In the genomic region with DNA sequence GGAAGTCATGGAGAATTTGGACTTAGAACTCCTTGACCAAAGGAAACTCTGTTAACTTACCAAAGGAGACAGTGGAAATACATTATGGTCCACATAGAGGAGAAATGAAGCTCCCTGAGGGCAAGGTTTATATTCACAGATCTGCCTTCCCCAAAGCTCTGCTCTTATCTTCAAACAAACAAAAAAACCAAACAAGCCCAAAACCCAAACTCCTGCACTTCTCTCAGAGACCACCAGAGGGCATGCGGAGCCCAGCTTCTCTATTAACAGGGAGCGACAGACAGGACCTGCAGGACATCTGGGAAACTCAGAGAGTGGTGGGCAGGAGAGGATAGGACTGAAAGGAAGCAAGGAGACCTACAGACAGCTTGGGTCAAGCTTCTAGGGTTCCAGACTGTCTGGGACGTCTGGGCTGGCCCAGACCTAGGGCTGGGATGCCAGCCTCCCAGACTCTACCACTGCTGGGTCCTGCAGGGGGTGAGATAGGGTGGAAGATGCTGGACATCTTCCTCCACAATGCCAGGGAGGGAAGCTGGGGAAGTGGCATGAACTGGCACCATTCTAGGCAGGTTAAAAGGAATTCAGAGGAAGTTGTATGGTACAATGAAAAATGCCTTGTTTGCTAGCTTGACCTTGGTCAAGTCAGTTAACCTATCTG, we compare ENCODE assay signal across 8 cellular contexts. TPM values are rescaled to one million over a fixed set of nuclear protein-coding genes. Genes with fewer than 3 reads are reported as not detected.
DNase-seq lines count a peak whose midpoint lies in the region; ATAC-seq and TF ChIP-seq lines count a peak whose summit lies in the region.

No MANE protein-coding gene starts in this region.

- CTCF ChIA-PET in T-cell (lab: Charles Lee), result interaction anchor here (0.5 to 13.6 kb wide), 29 partner anchors 9 to 743 kb away, joined by 3 to 239 read pairs (median 4); no protein-coding TSS in a partner anchor

- peaks cover 42 to 56% (median 49%) of the 10 kb centered on the region in 3 donors for H3K4me1 Mint-ChIP-seq in T-cell

- peak overlapping the region in 1 of 3 donors; percentile 34 for H3K4me3 Mint-ChIP-seq in T-cell

- H3K4me3 ChIP-seq in right atrium auricular region (no peak overlapping the region), gastrocnemius medialis (no peak overlapping the region)

- H3K27me3 ChIP-seq in right atrium auricular region (peaks cover 13 to 37% of the 10 kb centered on the region in 2 donors), gastrocnemius medialis (peaks cover 63 to 75% (median 75%) of the 10 kb centered on the region in 3 donors)

- no peaks in the 10 kb centered on the region for H3K36me3 Mint-ChIP-seq in T-cell

- in situ Hi-C loops in gastrocnemius medialis (cut with MboI; ENCODE audit: low sequenced_read_pairs in 4 of 4), result no loop called here

- no peak for TF ChIP-seq POLR2A in gastrocnemius medialis (IDR thresholded peaks at IDR 0.05)

- DNase-seq in GM04504 (ENCODE audit: low read depth), result peak; percentile 40
- peak; percentile 60 for DNase-seq in NCI-H1105 (lab: John Stamatoyannopoulos, UW)
- peak; percentile 36 to 80 (median 67) for DNase-seq in T-cell
- peak in 48 of 56 donors; percentile 5 to 89 (median 38) for DNase-seq in amygdala (lab: John Stamatoyannopoulos, UW)
- peak; percentile 79 for DNase-seq in right atrium auricular region (ENCODE audit: low spot score)
- DNase-seq in gastrocnemius medialis, result peak in 1 of 2 donors; percentile 37

- H3K36me3 ChIP-seq in right atrium auricular region (no peaks in the 10 kb centered on the region), gastrocnemius medialis (no peaks in the 10 kb centered on the region)

- H3K9me3 Mint-ChIP-seq in T-cell, result no peaks in the 10 kb centered on the region

- H3K9me3 ChIP-seq in right atrium auricular region (no peaks in the 10 kb centered on the region), gastrocnemius medialis (no peaks in the 10 kb centered on the region)

- POLR2A ChIA-PET in T-cell (lab: Charles Lee), result interaction anchor here (1.4 to 2.3 kb wide), 2 partner anchors 21 kb away, joined by 9 to 10 read pairs; no protein-coding TSS in a partner anchor

- TF ChIP-seq CTCF in right atrium auricular region (IDR thresholded peaks at IDR 0.05) (peak; percentile 92 to 96), gastrocnemius medialis (IDR thresholded peaks at IDR 0.05 in 4 of 5, conservative IDR thresholded peaks at IDR 0.05 in 1 of 5) (peak; percentile 78 to 90 (median 84))

- ATAC-seq in T-cell (replicated peaks in 1 of 4) (no peak), gastrocnemius medialis (peak; percentile 62 to 71), GM18907 (IDR thresholded peaks at IDR 0.05; ENCODE audit: unreplicated experiment) (no peak), HG03175 (IDR thresholded peaks at IDR 0.05; ENCODE audit: unreplicated experiment) (no peak)

- H3K27ac ChIP-seq in right atrium auricular region (no peak overlapping the region), gastrocnemius medialis (no peak overlapping the region)

- H3K4me1 ChIP-seq in right atrium auricular region (peaks cover 0 to 33% of the 10 kb centered on the region in 2 donors), gastrocnemius medialis (peaks cover 0 to 10% of the 10 kb centered on the region in 2 donors)

- H3K27ac Mint-ChIP-seq in T-cell, result no peak overlapping the region

- intact Hi-C loops in gastrocnemius medialis (cut with DNase I; ENCODE audit: low total_unique reads), result loop anchor here (1.0 kb wide), 1 partner anchor 22 kb away; no protein-coding TSS in a partner anchor

- H3K27me3 Mint-ChIP-seq in T-cell, result peaks cover 21 to 29% of the 10 kb centered on the region in 2 donors

RNA-seq across cellular contexts. Expression of gene WNT10A, which starts 4.0 kb away (rescaled TPM):
- total RNA-seq in T-cell (10 to 100 TPM in 1 of 5 donors, 1 to 10 TPM in 4; 3.1 to 10.7 (median 6.1) TPM), right atrium auricular region (1 to 10 TPM in 1 of 2 donors, under 1 TPM in 1; 0.90 to 1.2 TPM), gastrocnemius medialis (not detected)

RNA-seq across cellular contexts. Expression of gene WNT6, which starts 17.1 kb away (rescaled TPM):
- total RNA-seq in T-cell (under 1 TPM in 2 of 5 donors, not detected in 3; 0.13 to 0.20 TPM), right atrium auricular region (1 to 10 TPM; 1.8 to 2.4 TPM), gastrocnemius medialis (1 to 10 TPM in 2 of 4 donors, under 1 TPM in 2; 0.36 to 3.9 (median 2.1) TPM)

RNA-seq across cellular contexts. Expression of gene PRKAG3, which starts 45.1 kb away (rescaled TPM):
- total RNA-seq in T-cell, result not detected
- total RNA-seq in right atrium auricular region, result under 1 TPM in 1 of 2 donors, not detected in 1; 0.19 TPM
- total RNA-seq in gastrocnemius medialis, result 10 to 100 TPM in 3 of 4 donors, 1 to 10 TPM in 1; 8.3 to 65.4 (median 44.3) TPM

Comparison
In these comparisons a context has a peak if more than half of its experiments do, and no peak if none do; other contexts are left out.
1. ATAC-seq: peak in gastrocnemius medialis (2 of 2); none in T-cell (0 of 4), GM18907 (single experiment) and HG03175 (single experiment).
2. RNA of gene PRKAG3, which starts 45.1 kb away (total RNA-seq): 8.3 to 65.4 TPM in gastrocnemius medialis; 0.19 TPM in right atrium auricular region and not detected in T-cell; every median in the first group is over 4 times any median in the second.